ENCODE assay signal across 24 cellular contexts in genomic region chr4:78757574-78757973, GRCh38.
"Had no signal": no experiment of that assay in that cellular context is flagged by ENCODE, and none has a peak within 500 bp of the region (broad histone marks: within the 10 kb centered on the region; RNA-seq: fewer than 3 reads in every experiment).

No MANE protein-coding gene starts in this region.

- H3K4me1 Mint-ChIP-seq: T-cell had no signal

- H3K27ac Mint-ChIP-seq: T-cell had no signal

- H3K27ac ChIP-seq: HL-60, KMS-11, RWPE1 had no signal

- H3K9me3 ChIP-seq: SK-N-SH had no signal

- H3K9me2 ChIP-seq: SK-N-SH had no signal

- DNase-seq: IMR-90, Kasumi-1, MM.1S, NCI-H1092 treated with DMSO at 0.1 percent for 48 hours, NCI-H1436, NCI-H187, NCI-H2029, NCI-H2081 treated with DMSO at 0.1 percent for 48 hours, NCI-H2171, NCI-H226, NCI-H446, NCI-H510A, NCI-H524 treated with DMSO at 0.1 percent for 48 hours, NCI-H69, NCI-H774, PC-3, SHP77, SK-N-SH, SW 1271, T-cell had no signal

- ATAC-seq: Panc1, PC-3, T-cell had no signal

- H3K4me3 Mint-ChIP-seq: T-cell had no signal

- H3K4me2 ChIP-seq: KMS-11, SK-N-SH had no signal

- H3K9me3 Mint-ChIP-seq: T-cell had no signal

- H3K36me3 Mint-ChIP-seq: T-cell had no signal
